8 cellular contexts compared by ENCODE assay signal in the genomic region with DNA sequence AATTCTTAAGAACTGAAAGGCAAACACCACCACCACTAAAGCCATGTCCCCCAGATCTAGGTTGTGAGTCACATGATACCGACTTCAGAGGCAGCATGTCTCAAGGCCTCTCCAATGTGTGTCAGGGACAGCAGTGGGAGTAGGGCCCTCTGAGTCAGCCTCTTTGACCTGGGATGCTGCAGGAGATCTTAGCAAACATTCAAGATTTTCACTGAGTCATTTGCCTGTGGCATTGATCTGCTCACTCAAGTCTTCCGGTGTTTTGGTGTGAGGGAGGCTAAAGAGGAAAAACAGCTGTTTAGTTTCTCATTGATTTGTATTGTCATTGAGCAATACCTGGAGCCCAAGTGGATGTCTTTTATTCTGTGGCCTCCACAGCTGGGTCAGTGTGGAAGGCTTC. TPM values are rescaled to one million over a fixed set of nuclear protein-coding genes. Genes with fewer than 3 reads are reported as not detected.
DNase-seq lines count a peak whose midpoint lies in the region; ATAC-seq lines count a peak whose summit lies in the region.

No MANE protein-coding gene starts in this region.

- ATAC-seq in HG03342 (IDR thresholded peaks at IDR 0.05; ENCODE audit: unreplicated experiment) (no peak), GM19467 (IDR thresholded peaks at IDR 0.05; ENCODE audit: unreplicated experiment) (no peak), HG03571 (IDR thresholded peaks at IDR 0.05; ENCODE audit: unreplicated experiment) (no peak)

- DNase-seq in LHCN-M2 (ENCODE audit: low read depth) = peak; percentile 96
- DNase-seq in activated CD8-positive, alpha-beta memory T cell treated with anti-CD3 and anti-CD28 coated beads for 24 hours = peak; percentile 59
- peak; percentile 64 for DNase-seq in fibroblast of the conjunctiva (ENCODE audit: low read depth)
- DNase-seq in stimulated activated CD4-positive, alpha-beta T cell treated with anti-CD3 and anti-CD28 coated beads, Interleukin-4, amount 100 ng/mL, for 1 hour = peak; percentile 37
- no peak for DNase-seq in SKM-1 (lab: John Stamatoyannopoulos, UW; ENCODE audit: unreplicated experiment)

RNA-seq across cellular contexts. Expression of gene TMC1, which starts 36.1 kb away (rescaled TPM):
- not detected in 2 replicates for total RNA-seq in LHCN-M2 (2014; rRNA removed)
- polyA plus RNA-seq in LHCN-M2 (2012) = 0.06 TPM
